In the genomic region with DNA sequence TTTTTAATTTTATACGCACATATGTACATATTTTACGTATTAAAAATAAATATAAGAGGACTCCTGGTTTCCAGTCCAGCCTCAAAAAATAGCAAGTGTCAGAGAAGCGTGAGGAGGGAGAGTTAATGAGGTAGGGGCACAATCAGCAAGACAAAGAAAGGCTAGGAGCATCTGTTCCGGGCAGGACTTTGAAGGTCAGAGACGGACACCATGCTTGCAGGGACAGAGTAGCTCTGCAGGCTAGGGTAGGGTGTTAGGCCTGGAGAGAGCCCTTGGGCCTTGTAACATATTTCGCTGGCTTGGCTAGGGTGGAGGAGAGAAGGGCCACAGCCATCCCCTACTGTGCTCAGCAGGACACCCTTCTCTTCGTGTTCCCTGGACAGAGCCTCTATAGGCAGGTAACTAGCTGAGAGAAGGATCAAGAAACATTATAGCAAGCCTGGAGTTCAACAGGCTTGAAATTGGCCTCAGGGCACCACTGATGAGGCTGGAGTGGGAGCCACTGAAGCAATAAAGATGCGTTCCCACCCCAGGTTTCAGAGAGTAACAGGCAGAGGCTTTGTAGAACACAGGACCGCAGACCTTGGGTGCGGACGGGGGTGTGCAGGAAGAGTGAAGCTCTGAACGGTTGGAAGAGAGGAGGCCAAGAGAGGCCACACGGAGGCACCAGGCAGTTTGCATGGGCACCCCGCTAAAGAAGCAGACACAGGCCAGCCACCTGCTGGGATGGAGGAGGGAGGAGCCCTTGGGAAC, we compare ENCODE assay signal across 1 cellular context.
TF ChIP-seq lines count a peak whose summit lies in the region.

No MANE protein-coding gene starts in this region.

TF ChIP-seq in WTC11, 78 proteins besides CTCF, POLR2A, EP300 and RAD21 (continued from another document):
- TF ChIP-seq, protein P1, sequence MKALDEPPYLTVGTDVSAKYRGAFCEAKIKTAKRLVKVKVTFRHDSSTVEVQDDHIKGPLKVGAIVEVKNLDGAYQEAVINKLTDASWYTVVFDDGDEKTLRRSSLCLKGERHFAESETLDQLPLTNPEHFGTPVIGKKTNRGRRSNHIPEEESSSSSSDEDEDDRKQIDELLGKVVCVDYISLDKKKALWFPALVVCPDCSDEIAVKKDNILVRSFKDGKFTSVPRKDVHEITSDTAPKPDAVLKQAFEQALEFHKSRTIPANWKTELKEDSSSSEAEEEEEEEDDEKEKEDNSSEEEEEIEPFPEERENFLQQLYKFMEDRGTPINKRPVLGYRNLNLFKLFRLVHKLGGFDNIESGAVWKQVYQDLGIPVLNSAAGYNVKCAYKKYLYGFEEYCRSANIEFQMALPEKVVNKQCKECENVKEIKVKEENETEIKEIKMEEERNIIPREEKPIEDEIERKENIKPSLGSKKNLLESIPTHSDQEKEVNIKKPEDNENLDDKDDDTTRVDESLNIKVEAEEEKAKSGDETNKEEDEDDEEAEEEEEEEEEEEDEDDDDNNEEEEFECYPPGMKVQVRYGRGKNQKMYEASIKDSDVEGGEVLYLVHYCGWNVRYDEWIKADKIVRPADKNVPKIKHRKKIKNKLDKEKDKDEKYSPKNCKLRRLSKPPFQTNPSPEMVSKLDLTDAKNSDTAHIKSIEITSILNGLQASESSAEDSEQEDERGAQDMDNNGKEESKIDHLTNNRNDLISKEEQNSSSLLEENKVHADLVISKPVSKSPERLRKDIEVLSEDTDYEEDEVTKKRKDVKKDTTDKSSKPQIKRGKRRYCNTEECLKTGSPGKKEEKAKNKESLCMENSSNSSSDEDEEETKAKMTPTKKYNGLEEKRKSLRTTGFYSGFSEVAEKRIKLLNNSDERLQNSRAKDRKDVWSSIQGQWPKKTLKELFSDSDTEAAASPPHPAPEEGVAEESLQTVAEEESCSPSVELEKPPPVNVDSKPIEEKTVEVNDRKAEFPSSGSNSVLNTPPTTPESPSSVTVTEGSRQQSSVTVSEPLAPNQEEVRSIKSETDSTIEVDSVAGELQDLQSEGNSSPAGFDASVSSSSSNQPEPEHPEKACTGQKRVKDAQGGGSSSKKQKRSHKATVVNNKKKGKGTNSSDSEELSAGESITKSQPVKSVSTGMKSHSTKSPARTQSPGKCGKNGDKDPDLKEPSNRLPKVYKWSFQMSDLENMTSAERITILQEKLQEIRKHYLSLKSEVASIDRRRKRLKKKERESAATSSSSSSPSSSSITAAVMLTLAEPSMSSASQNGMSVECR (CRISPR knock-in tag; IDR thresholded peaks at IDR 0.05; ENCODE audit: borderline replicate concordance), result no peak
- TF ChIP-seq CREM (CRISPR knock-in tag; IDR thresholded peaks at IDR 0.05) (no peak), ZNF396 (CRISPR knock-in tag; IDR thresholded peaks at IDR 0.05; ENCODE audit: borderline replicate concordance) (no peak), MYBL2 (CRISPR knock-in tag; IDR thresholded peaks at IDR 0.05) (no peak), ZNF219 (CRISPR knock-in tag; IDR thresholded peaks at IDR 0.05; ENCODE audit: borderline replicate concordance) (no peak)
- TF ChIP-seq, protein P2, sequence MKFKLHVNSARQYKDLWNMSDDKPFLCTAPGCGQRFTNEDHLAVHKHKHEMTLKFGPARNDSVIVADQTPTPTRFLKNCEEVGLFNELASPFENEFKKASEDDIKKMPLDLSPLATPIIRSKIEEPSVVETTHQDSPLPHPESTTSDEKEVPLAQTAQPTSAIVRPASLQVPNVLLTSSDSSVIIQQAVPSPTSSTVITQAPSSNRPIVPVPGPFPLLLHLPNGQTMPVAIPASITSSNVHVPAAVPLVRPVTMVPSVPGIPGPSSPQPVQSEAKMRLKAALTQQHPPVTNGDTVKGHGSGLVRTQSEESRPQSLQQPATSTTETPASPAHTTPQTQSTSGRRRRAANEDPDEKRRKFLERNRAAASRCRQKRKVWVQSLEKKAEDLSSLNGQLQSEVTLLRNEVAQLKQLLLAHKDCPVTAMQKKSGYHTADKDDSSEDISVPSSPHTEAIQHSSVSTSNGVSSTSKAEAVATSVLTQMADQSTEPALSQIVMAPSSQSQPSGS (CRISPR knock-in tag; IDR thresholded peaks at IDR 0.05; ENCODE audit: borderline replicate concordance, low read depth), result no peak
- TF ChIP-seq, protein P3, sequence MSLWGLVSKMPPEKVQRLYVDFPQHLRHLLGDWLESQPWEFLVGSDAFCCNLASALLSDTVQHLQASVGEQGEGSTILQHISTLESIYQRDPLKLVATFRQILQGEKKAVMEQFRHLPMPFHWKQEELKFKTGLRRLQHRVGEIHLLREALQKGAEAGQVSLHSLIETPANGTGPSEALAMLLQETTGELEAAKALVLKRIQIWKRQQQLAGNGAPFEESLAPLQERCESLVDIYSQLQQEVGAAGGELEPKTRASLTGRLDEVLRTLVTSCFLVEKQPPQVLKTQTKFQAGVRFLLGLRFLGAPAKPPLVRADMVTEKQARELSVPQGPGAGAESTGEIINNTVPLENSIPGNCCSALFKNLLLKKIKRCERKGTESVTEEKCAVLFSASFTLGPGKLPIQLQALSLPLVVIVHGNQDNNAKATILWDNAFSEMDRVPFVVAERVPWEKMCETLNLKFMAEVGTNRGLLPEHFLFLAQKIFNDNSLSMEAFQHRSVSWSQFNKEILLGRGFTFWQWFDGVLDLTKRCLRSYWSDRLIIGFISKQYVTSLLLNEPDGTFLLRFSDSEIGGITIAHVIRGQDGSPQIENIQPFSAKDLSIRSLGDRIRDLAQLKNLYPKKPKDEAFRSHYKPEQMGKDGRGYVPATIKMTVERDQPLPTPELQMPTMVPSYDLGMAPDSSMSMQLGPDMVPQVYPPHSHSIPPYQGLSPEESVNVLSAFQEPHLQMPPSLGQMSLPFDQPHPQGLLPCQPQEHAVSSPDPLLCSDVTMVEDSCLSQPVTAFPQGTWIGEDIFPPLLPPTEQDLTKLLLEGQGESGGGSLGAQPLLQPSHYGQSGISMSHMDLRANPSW (CRISPR knock-in tag; conservative IDR thresholded peaks at IDR 0.05; ENCODE audit: low read depth), result no peak
